9 cellular contexts compared by ENCODE assay signal in genomic region chr9:121736147-121736721, GRCh38.
A peak's percentile ranks its signal among the peaks of the same experiment; 100 is the strongest.
DNase-seq lines count a peak whose midpoint lies in the region; ATAC-seq and TF ChIP-seq lines count a peak whose summit lies in the region.
"Had no signal": no experiment of that assay in that cellular context is flagged by ENCODE, and none has a peak within 500 bp of the region (broad histone marks: within the 10 kb centered on the region; RNA-seq: fewer than 3 reads in every experiment).

No MANE protein-coding gene starts in this region.

- H3K4me3 ChIP-seq in fibroblast of lung (replicated peaks in 1 of 4; ENCODE audit: control extremely low read depth in 1 of 4, insufficient read depth in 1 of 4, low read depth in 3 of 4, low read length in 4 of 4) = peak overlapping the region; percentile 2 to 48 (median 28)
- H3K4me3 ChIP-seq in muscle layer of colon (ENCODE audit: low read depth in 1 of 2, low read length in 2 of 2) = peak overlapping the region; percentile 25 to 63

- H3K9ac ChIP-seq in fibroblast of lung (ENCODE audit: insufficient read depth, low read length) (peak overlapping the region; percentile 45), muscle layer of colon (ENCODE audit: low read length) (peak overlapping the region; percentile 51)

- H3K27ac Mint-ChIP-seq in activated naive CD4-positive, alpha-beta T cell treated with anti-CD3 and anti-CD28 coated beads, Interleukin-2, amount 50 U/mL, for 24 hours = no peak overlapping the region
- H3K27ac Mint-ChIP-seq in activated naive CD4-positive, alpha-beta T cell treated with anti-CD3 and anti-CD28 coated beads, Interleukin-2, amount 10 ng/mL, durations not matched to agents 7 days and 5 days = no peak overlapping the region
- H3K27ac Mint-ChIP-seq: activated T-helper 2 cell treated with anti-CD3 and anti-CD28 coated beads, Interferon-gamma antibody, Interleukin-2, Interleukin-4, amounts not matched to agents 10 μg/mL and 5 μg/mL and 100 μg/mL, durations not matched to agents 14 hours and 24 hours and 36 hours had no signal

- no peaks in the 10 kb centered on the region for H3K36me3 ChIP-seq in fibroblast of lung (ENCODE audit: control insufficient read depth, insufficient read depth, low read length)
- H3K36me3 ChIP-seq in muscle layer of colon (ENCODE audit: insufficient read depth, low read length) = no peaks in the 10 kb centered on the region

- peak overlapping the region; percentile 80 for H3K4me2 ChIP-seq in fibroblast of lung (ENCODE audit: extremely low read depth, insufficient read depth, low read length)

- peaks cover 21% of the 10 kb centered on the region for H3K27me3 Mint-ChIP-seq in activated naive CD4-positive, alpha-beta T cell treated with anti-CD3 and anti-CD28 coated beads, Interleukin-2, amount 50 U/mL, for 24 hours
- H3K27me3 Mint-ChIP-seq in activated naive CD4-positive, alpha-beta T cell treated with anti-CD3 and anti-CD28 coated beads, Interleukin-2, amount 10 ng/mL, durations not matched to agents 7 days and 5 days = peaks cover 92% of the 10 kb centered on the region
- peaks cover 43% of the 10 kb centered on the region for H3K27me3 Mint-ChIP-seq in activated T-cell treated with anti-CD3 and anti-CD28 coated beads, Interleukin-2, amount 50 U/mL, for 4 hours (ENCODE audit: low read depth)

- no peaks in the 10 kb centered on the region for H3K9me3 Mint-ChIP-seq in activated naive CD4-positive, alpha-beta T cell treated with anti-CD3 and anti-CD28 coated beads, Interleukin-2, amount 50 U/mL, for 24 hours
- H3K9me3 Mint-ChIP-seq in activated naive CD4-positive, alpha-beta T cell treated with anti-CD3 and anti-CD28 coated beads, Interleukin-2, amount 10 ng/mL, durations not matched to agents 7 days and 5 days = no peaks in the 10 kb centered on the region
- no peaks in the 10 kb centered on the region for H3K9me3 Mint-ChIP-seq in activated T-cell treated with anti-CD3 and anti-CD28 coated beads, Interleukin-2, amount 50 U/mL, for 4 hours
- H3K9me3 Mint-ChIP-seq: activated T-helper 2 cell treated with anti-CD3 and anti-CD28 coated beads, Interferon-gamma antibody, Interleukin-2, Interleukin-4, amounts not matched to agents 10 μg/mL and 5 μg/mL and 100 μg/mL, durations not matched to agents 14 hours and 24 hours and 36 hours had no signal

- H3K79me2 ChIP-seq in fibroblast of lung (ENCODE audit: control insufficient read depth, insufficient read depth, low read length) = no peaks in the 10 kb centered on the region

- H3K36me3 Mint-ChIP-seq in activated naive CD4-positive, alpha-beta T cell treated with anti-CD3 and anti-CD28 coated beads, Interleukin-2, amount 50 U/mL, for 24 hours = no peaks in the 10 kb centered on the region
- H3K36me3 Mint-ChIP-seq in activated naive CD4-positive, alpha-beta T cell treated with anti-CD3 and anti-CD28 coated beads, Interleukin-2, amount 10 ng/mL, durations not matched to agents 7 days and 5 days = no peaks in the 10 kb centered on the region
- no peaks in the 10 kb centered on the region for H3K36me3 Mint-ChIP-seq in activated T-cell treated with anti-CD3 and anti-CD28 coated beads, Interleukin-2, amount 50 U/mL, for 4 hours (ENCODE audit: insufficient read depth)

- no peak for ATAC-seq in GM19455 (IDR thresholded peaks at IDR 0.05; ENCODE audit: unreplicated experiment)
- ATAC-seq in GM18867 (IDR thresholded peaks at IDR 0.05; ENCODE audit: unreplicated experiment) = no peak
- ATAC-seq in activated T-cell treated with anti-CD3 and anti-CD28 coated beads, Interleukin-2, amount 50 U/mL, for 4 hours = no peak

- H3K27me3 ChIP-seq in fibroblast of lung (ENCODE audit: control insufficient read depth, insufficient read depth, low read length) (no peaks in the 10 kb centered on the region), muscle layer of colon (ENCODE audit: control insufficient read depth in 1 of 2, insufficient read depth in 2 of 2, low read length in 2 of 2) (no peaks in the 10 kb centered on the region)

- no peak for DNase-seq in activated naive CD4-positive, alpha-beta T cell treated with anti-CD3 and anti-CD28 coated beads, Interleukin-2, amount 10 ng/mL, durations not matched to agents 7 days and 5 days
- DNase-seq in fibroblast of lung (ENCODE audit: low read depth in 2 of 2) = peak; percentile 47 to 53
- no peak for DNase-seq in activated CD4-positive, alpha-beta T cell treated with anti-CD3 and anti-CD28 coated beads for 48 hours
- no peak for DNase-seq in activated T-cell treated with anti-CD3 and anti-CD28 coated beads, Interleukin-2, amount 50 U/mL, for 4 hours

- H3K4me1 ChIP-seq in fibroblast of lung (ENCODE audit: control insufficient read depth, extremely low read depth, insufficient read depth, low read length) (peaks cover 26% of the 10 kb centered on the region), muscle layer of colon (ENCODE audit: insufficient read depth, low read length) (peaks cover 85% of the 10 kb centered on the region)

- H3K4me3 Mint-ChIP-seq in activated naive CD4-positive, alpha-beta T cell treated with anti-CD3 and anti-CD28 coated beads, Interleukin-2, amount 50 U/mL, for 24 hours = peak overlapping the region; percentile 30
- no peak overlapping the region for H3K4me3 Mint-ChIP-seq in activated naive CD4-positive, alpha-beta T cell treated with anti-CD3 and anti-CD28 coated beads, Interleukin-2, amount 10 ng/mL, durations not matched to agents 7 days and 5 days
- no peak overlapping the region for H3K4me3 Mint-ChIP-seq in activated T-cell treated with anti-CD3 and anti-CD28 coated beads, Interleukin-2, amount 50 U/mL, for 4 hours

- H4K20me1 ChIP-seq in fibroblast of lung (ENCODE audit: control insufficient read depth, extremely low read depth, insufficient read depth, low read length) = no peaks in the 10 kb centered on the region

- H3K9me3 ChIP-seq in fibroblast of lung (ENCODE audit: control insufficient read depth, insufficient read depth, low read depth, low read length) = no peaks in the 10 kb centered on the region
- no peaks in the 10 kb centered on the region for H3K9me3 ChIP-seq in muscle layer of colon (ENCODE audit: low read length)

- H3K4me1 Mint-ChIP-seq in activated naive CD4-positive, alpha-beta T cell treated with anti-CD3 and anti-CD28 coated beads, Interleukin-2, amount 50 U/mL, for 24 hours = peaks cover 3% of the 10 kb centered on the region
- peaks cover 6% of the 10 kb centered on the region for H3K4me1 Mint-ChIP-seq in activated naive CD4-positive, alpha-beta T cell treated with anti-CD3 and anti-CD28 coated beads, Interleukin-2, amount 10 ng/mL, durations not matched to agents 7 days and 5 days
- peaks cover 8% of the 10 kb centered on the region for H3K4me1 Mint-ChIP-seq in activated T-cell treated with anti-CD3 and anti-CD28 coated beads, Interleukin-2, amount 50 U/mL, for 4 hours (ENCODE audit: low read depth)

- CTCF ChIA-PET in activated naive CD4-positive, alpha-beta T cell treated with anti-CD3 and anti-CD28 coated beads, Interleukin-2, amount 10 ng/mL, durations not matched to agents 7 days and 5 days (lab: Charles Lee) = interaction anchor here (2.0 kb wide), 2 partner anchors 9 to 52 kb away, joined by 5 to 6 read pairs; no protein-coding TSS in a partner anchor

- H3K27ac ChIP-seq in fibroblast of lung (ENCODE audit: insufficient read depth, low read length) (peak overlapping the region; percentile 5), muscle layer of colon (ENCODE audit: low read depth, low read length) (peak overlapping the region; percentile 71)

- H2AFZ ChIP-seq in fibroblast of lung (ENCODE audit: low read length) = peak overlapping the region; percentile 1

- no peak for TF ChIP-seq CTCF in fibroblast of lung (conservative IDR thresholded peaks at IDR 0.05 in 1 of 2, IDR thresholded peaks at IDR 0.05 in 1 of 2; ENCODE audit: low read depth in 1 of 2, low read length in 2 of 2)

Comparison
In these comparisons a context has a peak if more than half of its experiments do, and no peak if none do; other contexts are left out.
1. DNase-seq: peak in fibroblast of lung (2 of 2); none in activated naive CD4-positive, alpha-beta T cell treated with anti-CD3 and anti-CD28 coated beads, Interleukin-2, amount 10 ng/mL, durations not matched to agents 7 days and 5 days (single experiment), activated CD4-positive, alpha-beta T cell treated with anti-CD3 and anti-CD28 coated beads for 48 hours (single experiment) and activated T-cell treated with anti-CD3 and anti-CD28 coated beads, Interleukin-2, amount 50 U/mL, for 4 hours (single experiment).